Comparison of ENCODE assay signal across 18 cellular contexts in genomic region chr22:23268877-23269276, GRCh38.
A peak's percentile ranks its signal among the peaks of the same experiment; 100 is the strongest.
DNase-seq lines count a peak whose midpoint lies in the region; ATAC-seq, FAIRE-seq and TF ChIP-seq lines count a peak whose summit lies in the region.
"Had no signal": no experiment of that assay in that cellular context is flagged by ENCODE, and none has a peak within 500 bp of the region (broad histone marks: within the 10 kb centered on the region; RNA-seq: fewer than 3 reads in every experiment).

No MANE protein-coding gene starts in this region.

- CTCF ChIA-PET in activated CD8-positive, alpha-beta T cell treated with anti-CD3 and anti-CD28 coated beads, Interleukin-2, amount 10 ng/mL, durations not matched to agents 7 days and 5 days (lab: Charles Lee): interaction anchor here (1.1 to 2.3 kb wide), 2 partner anchors 13 to 90 kb away, joined by 4 to 7 read pairs; no protein-coding TSS in a partner anchor
- CTCF ChIA-PET in activated CD8-positive, alpha-beta T cell treated with anti-CD3 and anti-CD28 coated beads for 36 hours (lab: Charles Lee): interaction anchor here (1.0 to 3.1 kb wide), 3 partner anchors 13 to 91 kb away, joined by 3 to 8 read pairs (median 4); no protein-coding TSS in a partner anchor

- no CpG with 5 or more reads among the region's 7 CpGs for WGBS in neuronal stem cell (ENCODE audit: extremely low coverage in 2 of 2, insufficient read length in 2 of 2, insufficient replicate concordance in 1 of 2), 2 donors
- WGBS in thyroid gland, 2 donors: 79 to 92% methylated on average over 3 to 7 of the region's 7 CpGs

- no peak for FAIRE-seq in GM19239 (lab: Jason Lieb, UNC)
- FAIRE-seq: G401.6, small intestine had no signal

- H3K27me3 Mint-ChIP-seq in activated CD8-positive, alpha-beta T cell treated with anti-CD3 and anti-CD28 coated beads, Interleukin-2, amount 10 ng/mL, durations not matched to agents 7 days and 5 days (ENCODE audit: low read depth): no peaks in the 10 kb centered on the region
- no peaks in the 10 kb centered on the region for H3K27me3 Mint-ChIP-seq in activated CD8-positive, alpha-beta T cell treated with anti-CD3 and anti-CD28 coated beads for 36 hours
- H3K27me3 Mint-ChIP-seq in T-helper 17 cell: no peaks in the 10 kb centered on the region

- H2BK120ac ChIP-seq in neuronal stem cell (ENCODE audit: low read depth, low read length): no peak overlapping the region

- H3K36me3 ChIP-seq in neuronal stem cell (replicated peaks in 1 of 2; ENCODE audit: control insufficient read depth in 2 of 2, insufficient read depth in 2 of 2, low read length in 2 of 2) (peaks cover 38 to 94% of the 10 kb centered on the region in 2 donors), thyroid gland (peaks cover 16 to 20% of the 10 kb centered on the region in 2 donors)

- no peak overlapping the region for H2BK5ac ChIP-seq in neuronal stem cell (ENCODE audit: low read length)

- H3K9ac ChIP-seq in neuronal stem cell (ENCODE audit: low read depth, low read length, poor library complexity): no peak overlapping the region

- H3K27ac Mint-ChIP-seq in activated CD8-positive, alpha-beta T cell treated with anti-CD3 and anti-CD28 coated beads, Interleukin-2, amount 10 ng/mL, durations not matched to agents 7 days and 5 days: peak overlapping the region; percentile 43
- H3K27ac Mint-ChIP-seq in activated CD8-positive, alpha-beta T cell treated with anti-CD3 and anti-CD28 coated beads for 36 hours: no peak overlapping the region
- H3K27ac Mint-ChIP-seq in T-helper 17 cell: peak overlapping the region; percentile 59

- DNase-seq in activated CD8-positive, alpha-beta T cell treated with anti-CD3 and anti-CD28 coated beads, Interleukin-2, amount 10 ng/mL, durations not matched to agents 7 days and 5 days: peak; percentile 38
- DNase-seq in activated CD8-positive, alpha-beta T cell treated with anti-CD3 and anti-CD28 coated beads for 36 hours: no peak
- DNase-seq in GM19239 (ENCODE audit: insufficient read length, low spot score) (peak; percentile 43), T-helper 17 cell (no peak), neuronal stem cell (ENCODE audit: low spot score) (no peak), thyroid gland (no peak)
- no peak for DNase-seq in effector CD8-positive, alpha-beta T cell (lab: John Stamatoyannopoulos, UW)
- DNase-seq: activated gamma-delta T cell treated with Interleukin-2 at 50 U/mL for 16 hours, cortex of kidney, NCI-H1048, NCI-H2081 treated with DMSO at 0.1 percent for 48 hours, NCI-H774, RPMI8226, small intestine had no signal

- no peak overlapping the region for H2AK5ac ChIP-seq in neuronal stem cell (ENCODE audit: low read depth, low read length)

- H3K79me1 ChIP-seq in neuronal stem cell (ENCODE audit: low read depth, low read length): no peaks in the 10 kb centered on the region

- H4K91ac ChIP-seq in neuronal stem cell (ENCODE audit: low read depth, low read length, poor library complexity): no peak overlapping the region

- H4K8ac ChIP-seq in neuronal stem cell (ENCODE audit: low read depth, low read length): no peak overlapping the region

- peaks cover 17% of the 10 kb centered on the region for H3K4me1 Mint-ChIP-seq in activated CD8-positive, alpha-beta T cell treated with anti-CD3 and anti-CD28 coated beads, Interleukin-2, amount 10 ng/mL, durations not matched to agents 7 days and 5 days (ENCODE audit: low read depth)
- no peaks in the 10 kb centered on the region for H3K4me1 Mint-ChIP-seq in activated CD8-positive, alpha-beta T cell treated with anti-CD3 and anti-CD28 coated beads for 36 hours (ENCODE audit: low read depth)
- peaks cover 12% of the 10 kb centered on the region for H3K4me1 Mint-ChIP-seq in T-helper 17 cell

- no peak for TF ChIP-seq POLR2A in thyroid gland (IDR thresholded peaks at IDR 0.05)

- no peak overlapping the region for H3K27ac ChIP-seq in neuronal stem cell (replicated peaks; ENCODE audit: low read length)
- H3K27ac ChIP-seq in thyroid gland: peak overlapping the region in 1 of 3 donors; percentile 15
- H3K27ac ChIP-seq: gastroesophageal sphincter, VCaP had no signal

- peak overlapping the region; percentile 93 for H3K23ac ChIP-seq in neuronal stem cell (ENCODE audit: low read depth, low read length, poor library complexity)

- H3K36me3 Mint-ChIP-seq in activated CD8-positive, alpha-beta T cell treated with anti-CD3 and anti-CD28 coated beads, Interleukin-2, amount 10 ng/mL, durations not matched to agents 7 days and 5 days (ENCODE audit: low read depth): no peaks in the 10 kb centered on the region
- H3K36me3 Mint-ChIP-seq in activated CD8-positive, alpha-beta T cell treated with anti-CD3 and anti-CD28 coated beads for 36 hours (ENCODE audit: low read depth): peaks cover 6% of the 10 kb centered on the region
- no peaks in the 10 kb centered on the region for H3K36me3 Mint-ChIP-seq in T-helper 17 cell (ENCODE audit: low read depth)

- no peaks in the 10 kb centered on the region for H3K9me3 Mint-ChIP-seq in activated CD8-positive, alpha-beta T cell treated with anti-CD3 and anti-CD28 coated beads, Interleukin-2, amount 10 ng/mL, durations not matched to agents 7 days and 5 days (ENCODE audit: insufficient read depth)
- no peaks in the 10 kb centered on the region for H3K9me3 Mint-ChIP-seq in activated CD8-positive, alpha-beta T cell treated with anti-CD3 and anti-CD28 coated beads for 36 hours

- H3K4me3 ChIP-seq in neuronal stem cell (ENCODE audit: low read length in 2 of 2): no peak overlapping the region
- H3K4me3 ChIP-seq in thyroid gland (replicated peaks in 1 of 3): no peak overlapping the region
- H3K4me3 ChIP-seq: gastroesophageal sphincter had no signal

- TF ChIP-seq CTCF in activated CD8-positive, alpha-beta T cell treated with anti-CD3 and anti-CD28 coated beads for 36 hours (IDR thresholded peaks at IDR 0.05): no peak
- no peak for TF ChIP-seq CTCF in thyroid gland (IDR thresholded peaks at IDR 0.05)

- H3K18ac ChIP-seq in neuronal stem cell (ENCODE audit: low read length): no peak overlapping the region

- no peak overlapping the region for H3K4me3 Mint-ChIP-seq in activated CD8-positive, alpha-beta T cell treated with anti-CD3 and anti-CD28 coated beads, Interleukin-2, amount 10 ng/mL, durations not matched to agents 7 days and 5 days
- H3K4me3 Mint-ChIP-seq in activated CD8-positive, alpha-beta T cell treated with anti-CD3 and anti-CD28 coated beads for 36 hours: no peak overlapping the region
- no peak overlapping the region for H3K4me3 Mint-ChIP-seq in T-helper 17 cell

- no peak overlapping the region for H2AFZ ChIP-seq in neuronal stem cell (ENCODE audit: low read length)

- no peak overlapping the region for H2BK12ac ChIP-seq in neuronal stem cell (ENCODE audit: low read length)

- no peak for ATAC-seq in activated CD8-positive, alpha-beta T cell treated with anti-CD3 and anti-CD28 coated beads, Interleukin-2, amount 10 ng/mL, durations not matched to agents 7 days and 5 days
- no peak for ATAC-seq in activated CD8-positive, alpha-beta T cell treated with anti-CD3 and anti-CD28 coated beads for 36 hours
- ATAC-seq in T-helper 17 cell (no peak), GM21737 (IDR thresholded peaks at IDR 0.05; ENCODE audit: unreplicated experiment) (no peak)
- ATAC-seq: gastroesophageal sphincter had no signal

- intact Hi-C loops in activated CD8-positive, alpha-beta T cell treated with anti-CD3 and anti-CD28 coated beads for 36 hours (cut with micrococcal nuclease): no loop called here
- intact Hi-C loops in thyroid gland (cut with DNase I): no loop called here

- H3K4me2 ChIP-seq in neuronal stem cell (ENCODE audit: insufficient read depth, low read length, poor library complexity, severe bottlenecking): no peak overlapping the region

- H3K14ac ChIP-seq in neuronal stem cell (ENCODE audit: low read length): peak overlapping the region; percentile 43

- no peaks in the 10 kb centered on the region for H3K9me3 ChIP-seq in T-helper 17 cell (ENCODE audit: control insufficient read depth, low read length, poor library complexity, severe bottlenecking)
- H3K9me3 ChIP-seq in neuronal stem cell (replicated peaks in 1 of 2; ENCODE audit: control insufficient read depth in 2 of 2, insufficient read depth in 1 of 2, low read depth in 1 of 2, low read length in 2 of 2): no peaks in the 10 kb centered on the region
- H3K9me3 ChIP-seq in thyroid gland: no peaks in the 10 kb centered on the region
- H3K9me3 ChIP-seq: gastroesophageal sphincter had no signal

- H2BK15ac ChIP-seq in neuronal stem cell (ENCODE audit: low read length): no peak overlapping the region

- H3K27me3 ChIP-seq in neuronal stem cell (ENCODE audit: control insufficient read depth in 3 of 3, insufficient read depth in 3 of 3, low read depth in 1 of 3, low read length in 3 of 3) (no peaks in the 10 kb centered on the region), thyroid gland (no peaks in the 10 kb centered on the region)
- H3K27me3 ChIP-seq: gastroesophageal sphincter had no signal

- H3K4ac ChIP-seq in neuronal stem cell (ENCODE audit: low read length): no peak overlapping the region

- H3K4me1 ChIP-seq in neuronal stem cell (ENCODE audit: control insufficient read depth in 2 of 2, insufficient read depth in 1 of 2, low read depth in 1 of 2, low read length in 2 of 2) (peaks cover 4 to 13% of the 10 kb centered on the region in 2 donors), thyroid gland (peaks cover 44 to 74% of the 10 kb centered on the region in 2 donors)

- POLR2A ChIA-PET in activated CD8-positive, alpha-beta T cell treated with anti-CD3 and anti-CD28 coated beads, Interleukin-2, amount 10 ng/mL, durations not matched to agents 7 days and 5 days (lab: Charles Lee): no interaction called here
- POLR2A ChIA-PET in activated CD8-positive, alpha-beta T cell treated with anti-CD3 and anti-CD28 coated beads for 36 hours (lab: Charles Lee): no interaction called here

Comparison
In these comparisons a context has a peak if more than half of its experiments do, and no peak if none do; other contexts are left out.
1. DNase-seq: peak in activated CD8-positive, alpha-beta T cell treated with anti-CD3 and anti-CD28 coated beads, Interleukin-2, amount 10 ng/mL, durations not matched to agents 7 days and 5 days (single experiment) and GM19239 (single experiment); none in activated CD8-positive, alpha-beta T cell treated with anti-CD3 and anti-CD28 coated beads for 36 hours (single experiment), T-helper 17 cell (0 of 3), neuronal stem cell (single experiment), effector CD8-positive, alpha-beta T cell (single experiment) and thyroid gland (0 of 2).